11 cellular contexts compared by ENCODE assay signal in the genomic region with DNA sequence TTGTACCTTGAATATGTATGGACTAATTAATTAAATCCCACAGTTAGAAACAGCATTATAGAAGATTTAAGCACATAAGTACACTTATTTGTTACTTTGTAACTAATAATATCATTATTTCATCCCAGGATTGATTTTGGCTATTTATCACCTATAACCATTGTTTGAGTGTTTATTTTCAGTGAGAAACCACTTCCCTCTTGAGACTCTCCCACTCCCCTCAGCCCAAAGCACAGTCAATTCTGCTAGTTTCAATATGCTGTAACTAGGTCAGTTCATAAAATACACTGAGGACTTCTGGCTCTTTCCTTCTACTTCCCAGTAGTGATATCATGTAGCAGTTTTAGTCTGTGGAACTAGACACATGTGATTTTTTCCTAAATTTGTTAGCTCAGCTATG. TPM values are rescaled to one million over a fixed set of nuclear protein-coding genes. Genes with fewer than 3 reads are reported as not detected.
DNase-seq lines count a peak whose midpoint lies in the region; ATAC-seq and FAIRE-seq lines count a peak whose summit lies in the region.
"Had no signal": no experiment of that assay in that cellular context is flagged by ENCODE, and none has a peak within 500 bp of the region (broad histone marks: within the 10 kb centered on the region; RNA-seq: fewer than 3 reads in every experiment).

No MANE protein-coding gene starts in this region.

- no peak for DNase-seq in effector memory CD8-positive, alpha-beta T cell
- no peak for DNase-seq in stimulated activated naive CD4-positive, alpha-beta T cell (lab: John Stamatoyannopoulos, UW)
- DNase-seq in dermis blood vessel endothelial cell (no peak), small intestine (no peak)
- DNase-seq: stimulated activated CD4-positive, alpha-beta T cell treated with anti-CD3 and anti-CD28 coated beads, Interleukin-2, amount 100 ng/mL, for 24 hours had no signal

- H3K9me3 Mint-ChIP-seq in effector memory CD8-positive, alpha-beta T cell, result no peaks in the 10 kb centered on the region
- H3K9me3 Mint-ChIP-seq: activated naive CD4-positive, alpha-beta T cell treated with anti-CD3 and anti-CD28 coated beads, Interleukin-2, amount 50 U/mL, for 24 hours had no signal

- FAIRE-seq in small intestine (lab: Jason Lieb, UNC), result no peak
- FAIRE-seq: bronchial epithelial cell had no signal

- H3K27ac Mint-ChIP-seq in effector memory CD8-positive, alpha-beta T cell, result peak overlapping the region in 1 of 2 donors; percentile 89
- H3K27ac Mint-ChIP-seq: activated naive CD4-positive, alpha-beta T cell treated with anti-CD3 and anti-CD28 coated beads, Interleukin-2, amount 50 U/mL, for 24 hours had no signal

- no peaks in the 10 kb centered on the region for H3K27me3 ChIP-seq in small intestine (ENCODE audit: control insufficient read depth in 2 of 2, insufficient read depth in 2 of 2, low read length in 2 of 2)
- H3K27me3 ChIP-seq: right atrium auricular region had no signal

- H3K4me3 ChIP-seq in small intestine (ENCODE audit: low read depth in 1 of 2, low read length in 2 of 2), result no peak overlapping the region
- H3K4me3 ChIP-seq: right atrium auricular region had no signal

- H3K27me3 Mint-ChIP-seq in effector memory CD8-positive, alpha-beta T cell, result no peaks in the 10 kb centered on the region
- H3K27me3 Mint-ChIP-seq: activated naive CD4-positive, alpha-beta T cell treated with anti-CD3 and anti-CD28 coated beads, Interleukin-2, amount 50 U/mL, for 24 hours had no signal

- H3K9me3 ChIP-seq in small intestine (ENCODE audit: control insufficient read depth, low read depth), result no peaks in the 10 kb centered on the region
- H3K9me3 ChIP-seq: right atrium auricular region had no signal

- peaks cover 23 to 25% of the 10 kb centered on the region in 2 donors for H3K4me1 Mint-ChIP-seq in effector memory CD8-positive, alpha-beta T cell (ENCODE audit: low read depth in 2 of 2)

- no peak overlapping the region for H3K27ac ChIP-seq in small intestine (ENCODE audit: low read depth in 1 of 2, low read length in 1 of 2)
- H3K27ac ChIP-seq: right atrium auricular region had no signal

- ATAC-seq in GM18502 (IDR thresholded peaks at IDR 0.05; ENCODE audit: poor library complexity, unreplicated experiment) (peak; percentile 53), GM21381 (IDR thresholded peaks at IDR 0.05; ENCODE audit: unreplicated experiment) (peak; percentile 48), HG03442 (IDR thresholded peaks at IDR 0.05; ENCODE audit: unreplicated experiment) (peak; percentile 48)
- peak; percentile 37 for ATAC-seq in effector memory CD8-positive, alpha-beta T cell (replicated peaks)

- H3K36me3 ChIP-seq in small intestine (ENCODE audit: control insufficient read depth in 2 of 2, insufficient read depth in 2 of 2, low read length in 2 of 2), result peaks cover 4 to 18% of the 10 kb centered on the region in 2 donors

- peaks cover 46% of the 10 kb centered on the region for H3K36me3 Mint-ChIP-seq in effector memory CD8-positive, alpha-beta T cell (ENCODE audit: insufficient read depth)

- H3K4me1 ChIP-seq in small intestine (ENCODE audit: control insufficient read depth in 2 of 2, insufficient read depth in 1 of 2, low read depth in 1 of 2, low read length in 1 of 2), result no peaks in the 10 kb centered on the region
- H3K4me1 ChIP-seq: right atrium auricular region had no signal

- no peak overlapping the region for H3K4me3 Mint-ChIP-seq in effector memory CD8-positive, alpha-beta T cell
- H3K4me3 Mint-ChIP-seq: activated naive CD4-positive, alpha-beta T cell treated with anti-CD3 and anti-CD28 coated beads, Interleukin-2, amount 50 U/mL, for 24 hours had no signal

RNA-seq across cellular contexts. Expression of a gene that starts 16.3 kb away (rescaled TPM):
- 9.4 and 10.2 TPM in 2 replicates for total RNA-seq in dermis blood vessel endothelial cell
- polyA plus RNA-seq in small intestine, result 10 to 100 TPM; 18.3 to 71.3 (median 70.0) TPM

RNA-seq across cellular contexts. Expression of a gene that starts 16.4 kb away (rescaled TPM):
- total RNA-seq in dermis blood vessel endothelial cell, result 11.9 and 17.9 TPM in 2 replicates
- polyA plus RNA-seq in small intestine, result 1 to 10 TPM; 6.4 to 7.8 (median 7.6) TPM
